In genomic region chrX:24117288-24117687, GRCh38 we compare ENCODE assay signal across 1 cellular context.
TF ChIP-seq lines count a peak whose summit lies in the region.

No MANE protein-coding gene starts in this region.

TF ChIP-seq in endothelial cell of umbilical vein, 7 proteins besides CTCF, POLR2A, EP300 and RAD21 (continued from another document):
- TF ChIP-seq MYC (IDR thresholded peaks at IDR 0.05; ENCODE audit: low read depth, low read length) (no peak), FOS (IDR thresholded peaks at IDR 0.05; ENCODE audit: borderline replicate concordance, insufficient read depth, low read length) (no peak)
- TF ChIP-seq, protein P1, sequence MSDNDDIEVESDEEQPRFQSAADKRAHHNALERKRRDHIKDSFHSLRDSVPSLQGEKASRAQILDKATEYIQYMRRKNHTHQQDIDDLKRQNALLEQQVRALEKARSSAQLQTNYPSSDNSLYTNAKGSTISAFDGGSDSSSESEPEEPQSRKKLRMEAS (IDR thresholded peaks at IDR 0.05; ENCODE audit: insufficient read depth, insufficient read length), result no peak
